ENCODE assay signal across 8 cellular contexts in the genomic region with DNA sequence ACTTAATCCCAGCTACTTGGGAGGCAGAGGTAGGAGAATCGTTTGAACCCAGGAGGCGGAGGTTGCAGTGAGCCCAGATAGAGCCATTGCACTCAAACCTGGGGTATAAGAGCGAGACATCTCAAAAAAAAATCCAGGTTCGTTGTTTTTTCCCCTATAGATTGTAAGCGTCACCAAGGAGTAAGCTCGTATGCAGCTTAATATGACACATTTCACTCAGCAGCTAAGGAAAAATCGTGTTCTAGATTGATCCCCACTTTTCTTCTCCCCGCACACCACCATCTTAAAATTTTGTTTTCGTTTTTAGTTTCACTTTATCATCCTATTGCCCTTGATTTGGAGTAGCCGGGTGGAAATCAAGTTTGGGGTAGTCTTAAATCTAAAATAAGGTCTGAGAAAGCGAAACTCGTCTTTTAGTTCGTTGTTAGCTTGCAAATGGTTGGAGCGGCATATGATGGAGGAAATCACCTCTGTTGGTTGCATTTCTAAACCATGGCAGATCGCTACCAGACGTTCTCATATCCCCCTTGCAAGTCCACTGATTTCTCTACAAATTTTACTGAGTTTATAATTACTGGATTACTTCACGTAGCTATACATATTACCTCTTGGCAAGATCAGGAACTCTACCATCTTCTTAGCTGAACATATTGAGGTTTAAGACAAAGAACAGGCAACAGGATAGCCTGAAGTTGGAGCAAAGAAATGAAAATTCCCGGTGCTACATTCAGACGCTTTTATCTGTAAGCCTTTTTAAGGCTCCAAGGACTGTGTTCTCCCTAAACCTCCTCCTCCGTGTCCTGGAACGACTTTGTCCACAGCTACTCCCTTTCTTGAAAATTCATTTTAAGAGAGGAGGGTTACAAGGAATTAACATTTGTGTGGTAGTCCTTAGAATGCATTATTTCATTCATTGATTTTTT.
DNase-seq lines count a peak whose midpoint lies in the region; ATAC-seq, FAIRE-seq and TF ChIP-seq lines count a peak whose summit lies in the region.

No MANE protein-coding gene starts in this region.

- H3K4me1 Mint-ChIP-seq in activated naive CD4-positive, alpha-beta T cell treated with anti-CD3 and anti-CD28 coated beads, Interleukin-2, amount 10 ng/mL, durations not matched to agents 7 days and 5 days = peaks cover 43% of the 10 kb centered on the region

- no peak overlapping the region for H3K27ac Mint-ChIP-seq in activated naive CD4-positive, alpha-beta T cell treated with anti-CD3 and anti-CD28 coated beads, Interleukin-2, amount 10 ng/mL, durations not matched to agents 7 days and 5 days

- no peak overlapping the region for H3K4me3 Mint-ChIP-seq in activated naive CD4-positive, alpha-beta T cell treated with anti-CD3 and anti-CD28 coated beads, Interleukin-2, amount 10 ng/mL, durations not matched to agents 7 days and 5 days

- TF ChIP-seq POLR2A in tibial nerve (IDR thresholded peaks at IDR 0.05) = no peak

- H3K27ac ChIP-seq in iPS-20b (ENCODE audit: low read length) (peak overlapping the region; percentile 31), tibial nerve (peak overlapping the region in 3 of 4 donors; percentile 82 to 89 (median 89)), pancreas (peak overlapping the region in 2 of 4 donors; percentile 53 to 75)

- ATAC-seq in pancreas (no peak), HG03354 (IDR thresholded peaks at IDR 0.05; ENCODE audit: poor library complexity, severe bottlenecking, unreplicated experiment) (no peak), HG03135 (IDR thresholded peaks at IDR 0.05; ENCODE audit: unreplicated experiment) (no peak)

- H3K36me3 ChIP-seq in iPS-20b (ENCODE audit: insufficient read depth, low read depth, low read length) (no peaks in the 10 kb centered on the region), tibial nerve (no peaks in the 10 kb centered on the region), pancreas (no peaks in the 10 kb centered on the region)

- H3K4me3 ChIP-seq in iPS-20b (ENCODE audit: low read length) = peak overlapping the region; percentile 93
- peak overlapping the region; percentile 28 to 61 (median 44) for H3K4me3 ChIP-seq in tibial nerve
- H3K4me3 ChIP-seq in pancreas = peak overlapping the region in 1 of 4 donors; percentile 22

- peaks cover 15% of the 10 kb centered on the region for H3K36me3 Mint-ChIP-seq in activated naive CD4-positive, alpha-beta T cell treated with anti-CD3 and anti-CD28 coated beads, Interleukin-2, amount 10 ng/mL, durations not matched to agents 7 days and 5 days

- intact Hi-C loops in pancreas (cut with DNase I) = no loop called here

- no peaks in the 10 kb centered on the region for H3K27me3 Mint-ChIP-seq in activated naive CD4-positive, alpha-beta T cell treated with anti-CD3 and anti-CD28 coated beads, Interleukin-2, amount 10 ng/mL, durations not matched to agents 7 days and 5 days

- TF ChIP-seq EP300 in tibial nerve (IDR thresholded peaks at IDR 0.05) = no peak

- H3K27me3 ChIP-seq in iPS-20b (ENCODE audit: insufficient read depth, low read length) = no peaks in the 10 kb centered on the region
- H3K27me3 ChIP-seq in tibial nerve = peaks cover 0 to 62% of the 10 kb centered on the region in 2 donors
- peaks cover 3 to 67% (median 16%) of the 10 kb centered on the region in 4 donors for H3K27me3 ChIP-seq in pancreas

- no peak for TF ChIP-seq CTCF in tibial nerve (IDR thresholded peaks at IDR 0.05)
- no peak for TF ChIP-seq CTCF in pancreas (IDR thresholded peaks at IDR 0.05)

- H3K4me1 ChIP-seq in iPS-20b (ENCODE audit: insufficient read depth, low read length) (peaks cover 16% of the 10 kb centered on the region), tibial nerve (peaks cover 0 to 29% (median 3%) of the 10 kb centered on the region in 4 donors), pancreas (no peaks in the 10 kb centered on the region)

- peak; percentile 55 for DNase-seq in activated naive CD4-positive, alpha-beta T cell treated with anti-CD3 and anti-CD28 coated beads, Interleukin-2, amount 10 ng/mL, durations not matched to agents 7 days and 5 days
- no peak for DNase-seq in activated naive CD4-positive, alpha-beta T cell (lab: John Stamatoyannopoulos, UW)
- DNase-seq in activated CD4-positive, alpha-beta T cell treated with anti-CD3 and anti-CD28 coated beads for 48 hours = peak; percentile 15
- DNase-seq in tibial nerve (ENCODE audit: low spot score in 2 of 2) = no peak
- no peak for DNase-seq in pancreas

- no peaks in the 10 kb centered on the region for H3K9me3 ChIP-seq in iPS-20b (ENCODE audit: insufficient read depth, low read depth, low read length)
- H3K9me3 ChIP-seq in tibial nerve = no peaks in the 10 kb centered on the region
- H3K9me3 ChIP-seq in pancreas = no peaks in the 10 kb centered on the region

- CTCF ChIA-PET in activated naive CD4-positive, alpha-beta T cell treated with anti-CD3 and anti-CD28 coated beads, Interleukin-2, amount 10 ng/mL, durations not matched to agents 7 days and 5 days (lab: Charles Lee) = interaction anchor here (1.2 to 4.9 kb wide), 3 partner anchors 11 to 98 kb away, joined by 3 to 22 read pairs (median 5); a partner anchor contains a TSS

- H3K9me3 Mint-ChIP-seq in activated naive CD4-positive, alpha-beta T cell treated with anti-CD3 and anti-CD28 coated beads, Interleukin-2, amount 10 ng/mL, durations not matched to agents 7 days and 5 days = no peaks in the 10 kb centered on the region

- no peak for FAIRE-seq in pancreas (lab: Jason Lieb, UNC)

- WGBS in tibial nerve, 2 donors = 10 to 19% methylated on average over 21 of the region's 21 CpGs
- 38 to 40% methylated on average over 21 of the region's 21 CpGs for WGBS in pancreas, 2 donors

- H3K9ac ChIP-seq in iPS-20b (ENCODE audit: low read depth, low read length) = peak overlapping the region; percentile 98

Comparison
In these comparisons a context has a peak if more than half of its experiments do, and no peak if none do; other contexts are left out.
1. DNase-seq: peak in activated naive CD4-positive, alpha-beta T cell treated with anti-CD3 and anti-CD28 coated beads, Interleukin-2, amount 10 ng/mL, durations not matched to agents 7 days and 5 days (single experiment) and activated CD4-positive, alpha-beta T cell treated with anti-CD3 and anti-CD28 coated beads for 48 hours (single experiment); none in activated naive CD4-positive, alpha-beta T cell (0 of 4), tibial nerve (0 of 2) and pancreas (0 of 6).